ENCODE assay signal across 12 cellular contexts in genomic region chr17:80755650-80756405, GRCh38.
DNase-seq lines count a peak whose midpoint lies in the region; ATAC-seq and TF ChIP-seq lines count a peak whose summit lies in the region.
"Had no signal": no experiment of that assay in that cellular context is flagged by ENCODE, and none has a peak within 500 bp of the region (broad histone marks: within the 10 kb centered on the region; RNA-seq: fewer than 3 reads in every experiment).

No MANE protein-coding gene starts in this region.

- H3K27ac Mint-ChIP-seq in T-helper 17 cell = peak overlapping the region; percentile 65
- no peak overlapping the region for H3K27ac Mint-ChIP-seq in glutamatergic neuron (ENCODE audit: unreplicated experiment)

- DNase-seq in BE2C (no peak), T-helper 17 cell (no peak), glutamatergic neuron (no peak), lower lobe of right lung (no peak), left ventricle myocardium superior (no peak)
- no peak for DNase-seq in central memory CD4-positive, alpha-beta T cell
- DNase-seq: GDM1, NCI-H1694 had no signal

- no peaks in the 10 kb centered on the region for H3K27me3 ChIP-seq in BE2C
- H3K27me3 ChIP-seq in lower lobe of right lung (ENCODE audit: low read depth) = no peaks in the 10 kb centered on the region
- H3K27me3 ChIP-seq: left lung, SJSA1 had no signal

- H3K36me3 ChIP-seq in BE2C (peaks cover 20% of the 10 kb centered on the region), lower lobe of right lung (peaks cover 35% of the 10 kb centered on the region)

- no peak overlapping the region for H3K27ac ChIP-seq in lower lobe of right lung
- H3K27ac ChIP-seq: left lung, SJSA1 had no signal

- no peak for ATAC-seq in T-helper 17 cell
- no peak for ATAC-seq in lower lobe of right lung
- no peak for ATAC-seq in HG03521 (IDR thresholded peaks at IDR 0.05; ENCODE audit: unreplicated experiment)
- ATAC-seq in left ventricle myocardium superior = no peak
- ATAC-seq: left lung had no signal

- H3K36me3 Mint-ChIP-seq in T-helper 17 cell (ENCODE audit: low read depth) (peaks cover 2% of the 10 kb centered on the region), glutamatergic neuron (ENCODE audit: unreplicated experiment) (peaks cover 9% of the 10 kb centered on the region)

- peaks cover 6% of the 10 kb centered on the region for H3K9me3 Mint-ChIP-seq in glutamatergic neuron (ENCODE audit: unreplicated experiment)

- H3K4me1 ChIP-seq in BE2C (peaks cover 3% of the 10 kb centered on the region; the same call in 1 of the 2 replicates), lower lobe of right lung (peaks cover 25% of the 10 kb centered on the region)

- H3K4me3 Mint-ChIP-seq in T-helper 17 cell (no peak overlapping the region), glutamatergic neuron (ENCODE audit: unreplicated experiment) (no peak overlapping the region)

- no peak overlapping the region for H3K4me3 ChIP-seq in BE2C (ENCODE audit: low read depth, low read length)
- no peak overlapping the region for H3K4me3 ChIP-seq in lower lobe of right lung
- H3K4me3 ChIP-seq: left lung, SJSA1 had no signal

- H3K4me1 Mint-ChIP-seq in T-helper 17 cell (peaks cover 23% of the 10 kb centered on the region), glutamatergic neuron (ENCODE audit: low read depth, unreplicated experiment) (peaks cover 38% of the 10 kb centered on the region)

- H3K9me3 ChIP-seq in BE2C (no peaks in the 10 kb centered on the region), T-helper 17 cell (ENCODE audit: control insufficient read depth, low read length, poor library complexity, severe bottlenecking) (no peaks in the 10 kb centered on the region), lower lobe of right lung (no peaks in the 10 kb centered on the region)
- H3K9me3 ChIP-seq: left lung, SJSA1 had no signal

- intact Hi-C loops in lower lobe of right lung (cut with DNase I) = no loop called here
- intact Hi-C loops in left ventricle myocardium superior (cut with micrococcal nuclease) = no loop called here

- no peaks in the 10 kb centered on the region for H3K27me3 Mint-ChIP-seq in T-helper 17 cell
- peaks cover 5% of the 10 kb centered on the region for H3K27me3 Mint-ChIP-seq in glutamatergic neuron (ENCODE audit: unreplicated experiment)

- peak; percentile 44 for TF ChIP-seq CTCF in BE2C (IDR thresholded peaks at IDR 0.05; ENCODE audit: low read depth, low read length)
- peak; percentile 28; the same call in 1 of the 2 replicates for TF ChIP-seq CTCF in GM12874 (IDR thresholded peaks at IDR 0.05; ENCODE audit: insufficient read depth, low read depth, low read length)
- TF ChIP-seq CTCF in glutamatergic neuron (IDR thresholded peaks at IDR 0.05; ENCODE audit: partially characterized antibody, unreplicated experiment) = peak; percentile 18
- no peak for TF ChIP-seq CTCF in lower lobe of right lung (IDR thresholded peaks at IDR 0.05)
